In the genomic region with DNA sequence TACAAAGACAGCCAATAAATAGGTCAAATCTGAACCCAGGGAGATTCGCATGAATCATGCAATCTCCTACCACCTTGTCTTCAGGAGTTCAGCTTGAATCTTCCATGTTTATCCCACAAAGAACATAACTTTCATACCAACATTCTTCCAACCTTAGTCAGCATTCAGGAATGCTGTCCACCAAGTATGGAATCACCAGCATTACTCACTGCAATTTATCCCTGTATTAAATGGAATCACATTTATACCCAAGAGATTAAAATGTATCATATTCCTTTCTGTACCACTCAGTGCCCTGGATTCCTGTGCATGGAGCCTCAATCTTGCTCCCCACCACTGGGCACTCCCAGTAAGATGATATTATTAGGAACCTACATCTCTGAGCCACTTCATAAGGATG, we compare ENCODE assay signal across 10 cellular contexts.
DNase-seq lines count a peak whose midpoint lies in the region; ATAC-seq, FAIRE-seq and TF ChIP-seq lines count a peak whose summit lies in the region.
"Had no signal": no experiment of that assay in that cellular context is flagged by ENCODE, and none has a peak within 500 bp of the region (broad histone marks: within the 10 kb centered on the region; RNA-seq: fewer than 3 reads in every experiment).

No MANE protein-coding gene starts in this region.

- no peaks in the 10 kb centered on the region for H3K79me2 ChIP-seq in mammary epithelial cell (ENCODE audit: insufficient read depth, low read length)
- H3K79me2 ChIP-seq in HepG2 (ENCODE audit: insufficient read depth, low read length), result no peaks in the 10 kb centered on the region

- BruUV-seq in mammary epithelial cell (replicated peaks; lab: Mats Ljungman, UMichigan) (no TSS peak), HepG2 (replicated peaks; lab: Mats Ljungman, UMichigan) (no TSS peak)

- POLR2A ChIA-PET in HepG2 (lab: Yijun Ruan, JAX), result no interaction called here

- H3K9ac ChIP-seq in mammary epithelial cell (ENCODE audit: insufficient read depth, low read length), result no peak overlapping the region
- no peak overlapping the region for H3K9ac ChIP-seq in HepG2 (ENCODE audit: insufficient read depth, low read depth, low read length)
- H3K9ac ChIP-seq in colonic mucosa (ENCODE audit: low read depth in 2 of 2, low read length in 2 of 2), result no peak overlapping the region
- H3K9ac ChIP-seq: BLaER1 had no signal

- in situ Hi-C loops in mammary epithelial cell (cut with MboI; ENCODE audit: low sequenced_read_pairs in 2 of 2) (no loop called here), HepG2 (cut with HindIII; ENCODE audit: extremely low pct_ligation_motif_present, low pct_unique_long_range_greater_than_20kb) (no loop called here)

- H3K9me3 ChIP-seq in mammary epithelial cell (replicated peaks; ENCODE audit: insufficient read depth, low read length) (no peaks in the 10 kb centered on the region), HepG2 (ENCODE audit: low read length) (no peaks in the 10 kb centered on the region), colonic mucosa (no peaks in the 10 kb centered on the region)
- H3K9me3 ChIP-seq: BLaER1 had no signal

- DNase-seq in HT-29 (ENCODE audit: low spot score) (peak; percentile 81), mammary epithelial cell (peak; percentile 93), HepG2 (ENCODE audit: low spot score) (peak; percentile 35), colonic mucosa (no peak), NCI-H2107 treated with DMSO at 0.1 percent for 48 hours (lab: John Stamatoyannopoulos, UW; ENCODE audit: unreplicated experiment) (no peak), hypothalamus (lab: John Stamatoyannopoulos, UW) (no peak)
- no peak for DNase-seq in stimulated activated CD4-positive, alpha-beta T cell treated with anti-CD3 and anti-CD28 coated beads, Interleukin-4, amount 100 ng/mL, for 1 hour
- DNase-seq: stimulated activated naive B cell treated with anti-CD40 and anti-IgM and Interleukin-4, amounts not matched to agents 10 μg/mL and 1 μg/mL and 100 μg/mL, for 72 hours had no signal

- 6% methylated on average over 1 of the region's 1 CpG for WGBS in mammary epithelial cell (ENCODE audit: low coverage, missing lambda C conversion rate)
- 9% methylated on average over 1 of the region's 1 CpG for WGBS in HepG2 (ENCODE audit: low lambda C conversion rate)

- peaks cover 35% of the 10 kb centered on the region for H3K4me1 ChIP-seq in mammary epithelial cell (ENCODE audit: insufficient read depth, low read length)
- H3K4me1 ChIP-seq in HepG2 (ENCODE audit: insufficient read depth, low read length), result no peaks in the 10 kb centered on the region
- H3K4me1 ChIP-seq in colonic mucosa, result no peaks in the 10 kb centered on the region

- FAIRE-seq in A204.1 (lab: Jason Lieb, UNC) (peak; percentile 97), HepG2 (lab: Jason Lieb, UNC) (no peak)

- CTCF ChIA-PET in mammary epithelial cell (lab: Charles Lee; ENCODE audit: low non-redundant PET) (no interaction called here), HepG2 (lab: Yijun Ruan, JAX; ENCODE audit: low intra/inter-chr PET ratio, low total read pairs) (no interaction called here)

- TF ChIP-seq EP300 in HepG2 (IDR thresholded peaks at IDR 0.05; ENCODE audit: low read depth in 2 of 2, low read length in 2 of 2), result no peak
- no peak for TF ChIP-seq EP300 in HepG2 (CRISPR knock-in tag; IDR thresholded peaks at IDR 0.05; ENCODE audit: borderline replicate concordance)

- H3K27me3 ChIP-seq in mammary epithelial cell (ENCODE audit: insufficient read depth, low read length), result no peaks in the 10 kb centered on the region
- H3K27me3 ChIP-seq in HepG2 (ENCODE audit: control insufficient read depth in 1 of 2, insufficient read depth in 2 of 2, low read length in 2 of 2), result no peaks in the 10 kb centered on the region
- H3K27me3 ChIP-seq in colonic mucosa, result no peaks in the 10 kb centered on the region
- H3K27me3 ChIP-seq: BLaER1 had no signal

- no peak for ATAC-seq in HepG2
- ATAC-seq: stimulated activated naive B cell treated with anti-CD40 and anti-IgM and Interleukin-4, amounts not matched to agents 10 μg/mL and 1 μg/mL and 100 μg/mL, for 72 hours had no signal

- no peak for TF ChIP-seq POLR2A in HepG2 (IDR thresholded peaks at IDR 0.05; ENCODE audit: insufficient read depth in 1 of 2, low read depth in 2 of 2, low read length in 2 of 2)

- H2AFZ ChIP-seq in mammary epithelial cell (ENCODE audit: low read depth, low read length) (no peak overlapping the region), HepG2 (ENCODE audit: low read length) (no peak overlapping the region)

- intact Hi-C loops in mammary epithelial cell (cut with micrococcal nuclease), result loop anchor here (5.0 kb wide), 1 partner anchor 160 kb away; no protein-coding TSS in a partner anchor
- intact Hi-C loops in HepG2 (cut with micrococcal nuclease; ENCODE audit: unreplicated experiment), result no loop called here
- intact Hi-C loops in colonic mucosa (cut with DNase I), result loop anchor here (5.0 kb wide), 1 partner anchor 35 kb away; no protein-coding TSS in a partner anchor

- peak overlapping the region; percentile 66 for H3K4me2 ChIP-seq in mammary epithelial cell (ENCODE audit: insufficient read depth, low read depth, low read length)
- no peak overlapping the region for H3K4me2 ChIP-seq in HepG2 (ENCODE audit: low read depth, low read length)
- H3K4me2 ChIP-seq: BLaER1 had no signal

- dilution Hi-C loops in mammary epithelial cell (cut with HindIII; ENCODE audit: low sequenced_read_pairs), result no loop called here

- H3K36me3 ChIP-seq in mammary epithelial cell (ENCODE audit: insufficient read depth, low read length), result no peaks in the 10 kb centered on the region
- H3K36me3 ChIP-seq in HepG2 (replicated peaks in 1 of 2; ENCODE audit: control insufficient read depth in 1 of 2, insufficient read depth in 2 of 2, low read length in 2 of 2), result no peaks in the 10 kb centered on the region
- no peaks in the 10 kb centered on the region for H3K36me3 ChIP-seq in colonic mucosa
- H3K36me3 ChIP-seq: BLaER1 had no signal

- H3K4me3 ChIP-seq in mammary epithelial cell (replicated peaks in 1 of 3; ENCODE audit: insufficient read depth in 1 of 3, low read depth in 2 of 3, low read length in 3 of 3) (peak overlapping the region in 1 of 3 experiments; percentile 4), HepG2 (replicated peaks in 1 of 3; ENCODE audit: insufficient read depth in 1 of 3, low read depth in 2 of 3, low read length in 3 of 3) (no peak overlapping the region), colonic mucosa (no peak overlapping the region)
- H3K4me3 ChIP-seq: BLaER1 had no signal

- H4K20me1 ChIP-seq in mammary epithelial cell (ENCODE audit: insufficient read depth, low read length) (no peaks in the 10 kb centered on the region), HepG2 (ENCODE audit: insufficient read depth, low read length) (no peaks in the 10 kb centered on the region)
- H4K20me1 ChIP-seq: BLaER1 had no signal

- TF ChIP-seq CTCF in mammary epithelial cell (conservative IDR thresholded peaks at IDR 0.05 in 1 of 2, IDR thresholded peaks at IDR 0.05 in 1 of 2; ENCODE audit: extremely low read depth in 1 of 2, insufficient read depth in 1 of 2, low read depth in 1 of 2, low read length in 2 of 2) (no peak), HepG2 (CRISPR knock-in tag; IDR thresholded peaks at IDR 0.05) (no peak), colonic mucosa (IDR thresholded peaks at IDR 0.05) (no peak)

- no peak for TF ChIP-seq RAD21 in HepG2 (CRISPR knock-in tag; IDR thresholded peaks at IDR 0.05)

- H3K27ac ChIP-seq in mammary epithelial cell (ENCODE audit: insufficient read depth, low read depth, low read length), result peak overlapping the region; percentile 85
- H3K27ac ChIP-seq in HepG2 (ENCODE audit: extremely low read length, insufficient read depth, low read length), result no peak overlapping the region
- no peak overlapping the region for H3K27ac ChIP-seq in colonic mucosa
- H3K27ac ChIP-seq: BLaER1 had no signal

TF ChIP-seq in HepG2, 621 proteins besides CTCF, POLR2A, EP300 and RAD21 (continues in another document):
- TF ChIP-seq FOSL2 (CRISPR knock-in tag; IDR thresholded peaks at IDR 0.05) (0 out of 2 replicates have a peak, but pooled peaks have one; percentile 8), MAFK (conservative IDR thresholded peaks at IDR 0.05 in 1 of 2, IDR thresholded peaks at IDR 0.05 in 1 of 2; ENCODE audit: low read length in 2 of 2) (0 out of 4 replicates have a peak, but pooled peaks of 1 of the 2 experiments have one; percentile 9), TEAD3 (CRISPR knock-in tag; optimal IDR thresholded peaks at IDR 0.05; ENCODE audit: borderline replicate concordance) (peak; percentile 33)
- TF ChIP-seq, protein P1, sequence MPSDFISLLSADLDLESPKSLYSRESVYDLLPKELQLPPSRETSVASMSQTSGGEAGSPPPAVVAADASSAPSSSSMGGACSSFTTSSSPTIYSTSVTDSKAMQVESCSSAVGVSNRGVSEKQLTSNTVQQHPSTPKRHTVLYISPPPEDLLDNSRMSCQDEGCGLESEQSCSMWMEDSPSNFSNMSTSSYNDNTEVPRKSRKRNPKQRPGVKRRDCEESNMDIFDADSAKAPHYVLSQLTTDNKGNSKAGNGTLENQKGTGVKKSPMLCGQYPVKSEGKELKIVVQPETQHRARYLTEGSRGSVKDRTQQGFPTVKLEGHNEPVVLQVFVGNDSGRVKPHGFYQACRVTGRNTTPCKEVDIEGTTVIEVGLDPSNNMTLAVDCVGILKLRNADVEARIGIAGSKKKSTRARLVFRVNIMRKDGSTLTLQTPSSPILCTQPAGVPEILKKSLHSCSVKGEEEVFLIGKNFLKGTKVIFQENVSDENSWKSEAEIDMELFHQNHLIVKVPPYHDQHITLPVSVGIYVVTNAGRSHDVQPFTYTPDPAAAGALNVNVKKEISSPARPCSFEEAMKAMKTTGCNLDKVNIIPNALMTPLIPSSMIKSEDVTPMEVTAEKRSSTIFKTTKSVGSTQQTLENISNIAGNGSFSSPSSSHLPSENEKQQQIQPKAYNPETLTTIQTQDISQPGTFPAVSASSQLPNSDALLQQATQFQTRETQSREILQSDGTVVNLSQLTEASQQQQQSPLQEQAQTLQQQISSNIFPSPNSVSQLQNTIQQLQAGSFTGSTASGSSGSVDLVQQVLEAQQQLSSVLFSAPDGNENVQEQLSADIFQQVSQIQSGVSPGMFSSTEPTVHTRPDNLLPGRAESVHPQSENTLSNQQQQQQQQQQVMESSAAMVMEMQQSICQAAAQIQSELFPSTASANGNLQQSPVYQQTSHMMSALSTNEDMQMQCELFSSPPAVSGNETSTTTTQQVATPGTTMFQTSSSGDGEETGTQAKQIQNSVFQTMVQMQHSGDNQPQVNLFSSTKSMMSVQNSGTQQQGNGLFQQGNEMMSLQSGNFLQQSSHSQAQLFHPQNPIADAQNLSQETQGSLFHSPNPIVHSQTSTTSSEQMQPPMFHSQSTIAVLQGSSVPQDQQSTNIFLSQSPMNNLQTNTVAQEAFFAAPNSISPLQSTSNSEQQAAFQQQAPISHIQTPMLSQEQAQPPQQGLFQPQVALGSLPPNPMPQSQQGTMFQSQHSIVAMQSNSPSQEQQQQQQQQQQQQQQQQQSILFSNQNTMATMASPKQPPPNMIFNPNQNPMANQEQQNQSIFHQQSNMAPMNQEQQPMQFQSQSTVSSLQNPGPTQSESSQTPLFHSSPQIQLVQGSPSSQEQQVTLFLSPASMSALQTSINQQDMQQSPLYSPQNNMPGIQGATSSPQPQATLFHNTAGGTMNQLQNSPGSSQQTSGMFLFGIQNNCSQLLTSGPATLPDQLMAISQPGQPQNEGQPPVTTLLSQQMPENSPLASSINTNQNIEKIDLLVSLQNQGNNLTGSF (CRISPR knock-in tag; IDR thresholded peaks at IDR 0.05), result no peak

Comparison
In these comparisons a context has a peak if more than half of its experiments do, and no peak if none do; other contexts are left out.
1. DNase-seq: peak in HT-29 (single experiment), mammary epithelial cell (single experiment) and HepG2 (single experiment); none in stimulated activated CD4-positive, alpha-beta T cell treated with anti-CD3 and anti-CD28 coated beads, Interleukin-4, amount 100 ng/mL, for 1 hour (single experiment), colonic mucosa (single experiment), NCI-H2107 treated with DMSO at 0.1 percent for 48 hours (single experiment) and hypothalamus (0 of 51).